ENCODE assay signal across 22 cellular contexts in the genomic region with DNA sequence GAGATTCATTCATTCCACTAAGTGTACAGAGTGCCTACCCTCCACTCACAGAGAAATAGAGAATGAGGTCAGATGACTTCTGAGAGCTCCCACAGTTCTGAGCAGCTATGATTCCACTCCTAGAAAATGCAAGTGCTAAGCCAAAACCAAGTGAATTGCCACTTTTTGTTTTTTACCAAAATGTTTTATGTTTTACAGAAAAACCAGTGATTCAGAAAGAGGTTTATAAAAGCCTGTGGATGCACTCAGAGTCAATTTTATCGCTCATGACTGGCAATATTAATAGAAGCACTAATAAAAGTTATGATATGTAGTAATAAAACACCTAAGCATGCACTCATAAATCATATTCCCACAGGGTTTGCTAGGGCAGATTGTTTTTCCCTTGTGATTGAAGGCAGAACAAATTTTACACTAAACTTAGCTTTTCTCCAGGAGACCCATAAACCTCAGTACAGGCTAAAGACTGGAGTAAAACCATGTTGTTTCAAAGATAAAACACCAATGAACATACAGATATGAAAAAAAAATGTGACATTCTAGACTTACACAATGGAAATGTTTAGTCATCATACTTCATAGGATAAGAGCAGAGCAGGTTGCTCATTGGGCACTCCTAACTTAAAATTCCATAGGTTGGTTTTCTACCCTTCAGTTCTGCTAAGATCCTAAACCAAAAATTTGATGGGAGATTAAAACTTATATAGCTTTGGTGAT.
DNase-seq lines count a peak whose midpoint lies in the region; ATAC-seq and TF ChIP-seq lines count a peak whose summit lies in the region.
"Had no signal": no experiment of that assay in that cellular context is flagged by ENCODE, and none has a peak within 500 bp of the region (broad histone marks: within the 10 kb centered on the region; RNA-seq: fewer than 3 reads in every experiment).

No MANE protein-coding gene starts in this region.

- H3K36me3 ChIP-seq in SK-N-SH (replicated peaks in 1 of 2; ENCODE audit: control insufficient read depth in 1 of 2, insufficient read depth in 2 of 2, low read length in 1 of 2) (no peaks in the 10 kb centered on the region), brain microvascular endothelial cell (replicated peaks) (no peaks in the 10 kb centered on the region)
- H3K36me3 ChIP-seq: neural progenitor cell had no signal

- H3K4me3 ChIP-seq in SK-N-SH (ENCODE audit: low read depth in 2 of 2, low read length in 1 of 2) (no peak overlapping the region), brain microvascular endothelial cell (ENCODE audit: low read depth, low read length) (no peak overlapping the region)
- H3K4me3 ChIP-seq: neural progenitor cell, testis had no signal

- H3K4me1 ChIP-seq in SK-N-SH (ENCODE audit: control insufficient read depth in 1 of 2, insufficient read depth in 2 of 2, low read depth in 1 of 2, low read length in 1 of 2): no peaks in the 10 kb centered on the region; a peak in 1 of 4 replicates
- H3K4me1 ChIP-seq: foreskin keratinocyte, neural progenitor cell, testis had no signal

- H3K9me3 ChIP-seq in SK-N-SH: no peaks in the 10 kb centered on the region
- H3K9me3 ChIP-seq: testis had no signal

- no peaks in the 10 kb centered on the region for H3F3A ChIP-seq in SK-N-SH (replicated peaks; ENCODE audit: insufficient read depth)

- no peak overlapping the region for H3K4me2 ChIP-seq in SK-N-SH
- H3K4me2 ChIP-seq: neural progenitor cell had no signal

- peaks cover 9% of the 10 kb centered on the region for H3K9me3 Mint-ChIP-seq in glutamatergic neuron (ENCODE audit: unreplicated experiment)
- H3K9me3 Mint-ChIP-seq: activated T-helper 17 cell treated with anti-CD3 and anti-CD28 coated beads, Interleukin-2, amount 50 U/mL, for 72 hours; CD4-positive, alpha-beta T cell; central memory CD8-positive, alpha-beta T cell had no signal

- peaks cover 1% of the 10 kb centered on the region for H3K27me3 Mint-ChIP-seq in glutamatergic neuron (ENCODE audit: unreplicated experiment)
- H3K27me3 Mint-ChIP-seq: activated CD4-positive, alpha-beta T cell treated with anti-CD3 and anti-CD28 coated beads for 36 hours; activated T-helper 17 cell treated with anti-CD3 and anti-CD28 coated beads, Interleukin-2, amount 50 U/mL, for 72 hours; CD4-positive, alpha-beta T cell; central memory CD8-positive, alpha-beta T cell had no signal

- CTCF ChIA-PET in SK-N-SH (lab: Yijun Ruan, JAX): interaction anchor here (0.6 to 1.3 kb wide), 2 partner anchors 30 to 92 kb away, joined by 3 read pairs; no protein-coding TSS in a partner anchor

- H3K9ac ChIP-seq in SK-N-SH: no peak overlapping the region
- H3K9ac ChIP-seq: neural progenitor cell had no signal

- no peak overlapping the region for H2AFZ ChIP-seq in SK-N-SH (ENCODE audit: low read depth)
- H2AFZ ChIP-seq: neural progenitor cell had no signal

- ATAC-seq in SK-N-SH treated with all-trans-retinoic acid at 6 μM for 48 hours (peak; percentile 40; the same call in 2 of the 3 replicates), HG02763 (IDR thresholded peaks at IDR 0.05; ENCODE audit: unreplicated experiment) (no peak), HG02759 (IDR thresholded peaks at IDR 0.05; ENCODE audit: unreplicated experiment) (no peak)
- ATAC-seq: activated CD4-positive, alpha-beta T cell treated with anti-CD3 and anti-CD28 coated beads for 36 hours; activated T-helper 17 cell treated with anti-CD3 and anti-CD28 coated beads, Interleukin-2, amount 50 U/mL, for 72 hours; foreskin keratinocyte had no signal

- no peaks in the 10 kb centered on the region for H3K27me3 ChIP-seq in SK-N-SH (ENCODE audit: insufficient read depth)
- no peaks in the 10 kb centered on the region for H3K27me3 ChIP-seq in brain microvascular endothelial cell (replicated peaks)
- H3K27me3 ChIP-seq: foreskin keratinocyte, neural progenitor cell, testis had no signal

- TF ChIP-seq RAD21 in SK-N-SH (IDR thresholded peaks at IDR 0.05; ENCODE audit: low read length): no peak

- no peaks in the 10 kb centered on the region for H3K9me2 ChIP-seq in SK-N-SH

- H3K79me2 ChIP-seq in SK-N-SH (ENCODE audit: insufficient read depth): no peaks in the 10 kb centered on the region

- no peak for TF ChIP-seq EP300 in SK-N-SH (IDR thresholded peaks at IDR 0.05; ENCODE audit: borderline replicate concordance in 1 of 2, low read depth in 1 of 2, low read length in 1 of 2)

- DNase-seq in SK-N-SH (no peak), brain microvascular endothelial cell (peak; percentile 51), iris pigment epithelial cell (ENCODE audit: low read depth) (peak; percentile 85), glutamatergic neuron (no peak), NCI-H1417 (lab: John Stamatoyannopoulos, UW) (no peak)
- DNase-seq: activated CD4-positive, alpha-beta T cell treated with anti-CD3 and anti-CD28 coated beads for 36 hours; CD4-positive, alpha-beta T cell; effector CD8-positive, alpha-beta T cell; foreskin keratinocyte; H7; MV-4-11; NCI-H2029 treated with DMSO at 0.1 percent for 48 hours; NCI-H524 treated with DMSO at 0.1 percent for 48 hours; testis had no signal

- in situ Hi-C loops in brain microvascular endothelial cell (cut with HindIII; ENCODE audit: low pct_ligation_motif_present, low sequenced_read_pairs): no loop called here

- 72% methylated on average over 1 of the region's 1 CpG for WGBS in SK-N-SH (ENCODE audit: low lambda C conversion rate)

- H3K27ac ChIP-seq in SK-N-SH (ENCODE audit: low read depth in 2 of 2, low read length in 1 of 2) (no peak overlapping the region), brain microvascular endothelial cell (peak overlapping the region; percentile 58)
- H3K27ac ChIP-seq: 22Rv1, foreskin keratinocyte, HL-60, neural progenitor cell, testis had no signal

- no peak overlapping the region for H3K4me3 Mint-ChIP-seq in glutamatergic neuron (ENCODE audit: unreplicated experiment)
- H3K4me3 Mint-ChIP-seq: activated CD4-positive, alpha-beta T cell treated with anti-CD3 and anti-CD28 coated beads for 36 hours; activated T-helper 17 cell treated with anti-CD3 and anti-CD28 coated beads, Interleukin-2, amount 50 U/mL, for 72 hours; CD4-positive, alpha-beta T cell; central memory CD8-positive, alpha-beta T cell; neural progenitor cell had no signal

- peaks cover 27% of the 10 kb centered on the region for H3K36me3 Mint-ChIP-seq in glutamatergic neuron (ENCODE audit: unreplicated experiment)

- no peaks in the 10 kb centered on the region for H4K20me1 ChIP-seq in SK-N-SH (ENCODE audit: insufficient read depth)

- POLR2A ChIA-PET in SK-N-SH (lab: Yijun Ruan, JAX): interaction anchor here (0.7 kb wide), 1 partner anchor 142 kb away, joined by 7 read pairs; no protein-coding TSS in a partner anchor

- TF ChIP-seq CTCF in SK-N-SH (IDR thresholded peaks at IDR 0.05): no peak
- TF ChIP-seq CTCF in brain microvascular endothelial cell (IDR thresholded peaks at IDR 0.05; ENCODE audit: low read depth, low read length, missing control alignments): no peak
- no peak for TF ChIP-seq CTCF in glutamatergic neuron (IDR thresholded peaks at IDR 0.05; ENCODE audit: partially characterized antibody, unreplicated experiment)

- H3K4me1 Mint-ChIP-seq in glutamatergic neuron (ENCODE audit: low read depth, unreplicated experiment): no peaks in the 10 kb centered on the region
- H3K4me1 Mint-ChIP-seq: activated CD4-positive, alpha-beta T cell treated with anti-CD3 and anti-CD28 coated beads for 36 hours; activated T-helper 17 cell treated with anti-CD3 and anti-CD28 coated beads, Interleukin-2, amount 50 U/mL, for 72 hours; central memory CD8-positive, alpha-beta T cell; neural progenitor cell had no signal

- no peak overlapping the region for H3K27ac Mint-ChIP-seq in glutamatergic neuron (ENCODE audit: unreplicated experiment)
- H3K27ac Mint-ChIP-seq: activated CD4-positive, alpha-beta T cell treated with anti-CD3 and anti-CD28 coated beads for 36 hours; activated T-helper 17 cell treated with anti-CD3 and anti-CD28 coated beads, Interleukin-2, amount 50 U/mL, for 72 hours; CD4-positive, alpha-beta T cell; neural progenitor cell had no signal

TF ChIP-seq in SK-N-SH treated with all-trans-retinoic acid at 6 μM for 48 hours, 23 proteins besides CTCF, POLR2A, EP300 and RAD21:
- no peak for TF ChIP-seq ZFP30 (CRISPR knock-in tag; IDR thresholded peaks at IDR 0.05)
- TF ChIP-seq, protein P1, sequence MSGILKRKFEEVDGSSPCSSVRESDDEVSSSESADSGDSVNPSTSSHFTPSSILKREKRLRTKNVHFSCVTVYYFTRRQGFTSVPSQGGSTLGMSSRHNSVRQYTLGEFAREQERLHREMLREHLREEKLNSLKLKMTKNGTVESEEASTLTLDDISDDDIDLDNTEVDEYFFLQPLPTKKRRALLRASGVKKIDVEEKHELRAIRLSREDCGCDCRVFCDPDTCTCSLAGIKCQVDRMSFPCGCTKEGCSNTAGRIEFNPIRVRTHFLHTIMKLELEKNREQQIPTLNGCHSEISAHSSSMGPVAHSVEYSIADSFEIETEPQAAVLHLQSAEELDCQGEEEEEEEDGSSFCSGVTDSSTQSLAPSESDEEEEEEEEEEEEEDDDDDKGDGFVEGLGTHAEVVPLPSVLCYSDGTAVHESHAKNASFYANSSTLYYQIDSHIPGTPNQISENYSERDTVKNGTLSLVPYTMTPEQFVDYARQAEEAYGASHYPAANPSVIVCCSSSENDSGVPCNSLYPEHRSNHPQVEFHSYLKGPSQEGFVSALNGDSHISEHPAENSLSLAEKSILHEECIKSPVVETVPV (CRISPR knock-in tag; IDR thresholded peaks at IDR 0.05): no peak
- TF ChIP-seq GLIS3 (CRISPR knock-in tag; IDR thresholded peaks at IDR 0.05): no peak
- TF ChIP-seq ESRRG (CRISPR knock-in tag; IDR thresholded peaks at IDR 0.05): no peak
- TF ChIP-seq CSDC2 (CRISPR knock-in tag; IDR thresholded peaks at IDR 0.05): no peak
TF ChIP-seq in SK-N-SH treated with all-trans-retinoic acid at 6 μM for 48 hours: peak in this region for 0.

TF ChIP-seq in SK-N-SH, 30 proteins besides CTCF, POLR2A, EP300 and RAD21:
- TF ChIP-seq EZH2phosphoT487 (IDR thresholded peaks at IDR 0.05; ENCODE audit: borderline replicate concordance, low read depth) (no peak), FOSL2 (IDR thresholded peaks at IDR 0.05; ENCODE audit: borderline replicate concordance, low read depth) (no peak), SMC3 (IDR thresholded peaks at IDR 0.05; ENCODE audit: low read depth, low read length) (no peak), CHD2 (IDR thresholded peaks at IDR 0.05; ENCODE audit: low read length, partially characterized antibody) (no peak)
- TF ChIP-seq, protein P2, sequence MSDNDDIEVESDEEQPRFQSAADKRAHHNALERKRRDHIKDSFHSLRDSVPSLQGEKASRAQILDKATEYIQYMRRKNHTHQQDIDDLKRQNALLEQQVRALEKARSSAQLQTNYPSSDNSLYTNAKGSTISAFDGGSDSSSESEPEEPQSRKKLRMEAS (IDR thresholded peaks at IDR 0.05; ENCODE audit: low read depth): no peak

Comparison
In these comparisons a context has a peak if more than half of its experiments do, and no peak if none do; other contexts are left out.
1. DNase-seq: peak in brain microvascular endothelial cell (single experiment) and iris pigment epithelial cell (single experiment); none in SK-N-SH (single experiment), glutamatergic neuron (single experiment) and NCI-H1417 (0 of 3).